In the genomic region with DNA sequence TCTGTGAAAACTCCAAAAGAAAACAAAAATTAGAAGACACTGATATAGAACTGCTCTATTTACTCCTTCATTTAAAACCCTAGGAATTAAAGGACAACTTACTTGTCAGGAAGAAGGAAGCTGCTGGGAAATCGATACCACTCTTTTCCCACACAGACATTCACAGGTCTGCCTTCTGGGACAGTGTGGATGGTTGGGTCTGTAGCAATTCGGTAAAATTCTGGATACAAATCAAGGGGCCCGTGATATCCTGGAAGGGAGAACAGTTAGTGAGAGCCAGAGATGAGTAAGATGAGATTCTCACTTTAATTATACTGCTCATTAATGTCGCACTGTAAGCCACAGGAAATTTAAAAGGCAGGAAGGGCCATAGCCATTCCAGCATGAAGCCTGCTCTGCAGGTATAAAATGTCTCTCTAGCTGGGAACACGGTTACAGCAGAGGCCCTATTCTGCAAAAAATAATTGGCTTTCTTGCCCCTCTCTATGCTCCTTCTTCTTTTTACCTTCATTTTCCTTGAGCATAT, we compare ENCODE assay signal across 19 cellular contexts.
"Had no signal": no experiment of that assay in that cellular context is flagged by ENCODE, and none has a peak within 500 bp of the region (broad histone marks: within the 10 kb centered on the region; RNA-seq: fewer than 3 reads in every experiment).

No MANE protein-coding gene starts in this region.

- H3K9me3 Mint-ChIP-seq: activated CD4-positive, alpha-beta memory T cell treated with anti-CD3 and anti-CD28 coated beads for 36 hours; activated naive CD8-positive, alpha-beta T cell treated with anti-CD3 and anti-CD28 coated beads, Interleukin-2, amount 10 ng/mL, durations not matched to agents 7 days and 5 days; brain; endodermal cell; stimulated activated memory B cell treated with anti-CD40 and anti-IgM and Interleukin-4, amounts not matched to agents 10 μg/mL and 1 μg/mL and 100 μg/mL, for 72 hours; T-helper 2 cell treated with Interferon-gamma antibody and Interleukin-4, amounts not matched to agents 5 μg/mL and 100 μg/mL, for 36 hours had no signal

- ATAC-seq: activated CD8-positive, alpha-beta memory T cell treated with anti-CD3 and anti-CD28 coated beads, Interleukin-2, amount 10 ng/mL, durations not matched to agents 7 days and 5 days; left lobe of liver; right cardiac atrium; stimulated activated memory B cell treated with anti-CD40 and anti-IgM and Interleukin-4, amounts not matched to agents 10 μg/mL and 1 μg/mL and 100 μg/mL, for 72 hours had no signal

- H3K27ac Mint-ChIP-seq: activated CD4-positive, alpha-beta memory T cell treated with anti-CD3 and anti-CD28 coated beads for 36 hours; activated CD8-positive, alpha-beta memory T cell treated with anti-CD3 and anti-CD28 coated beads, Interleukin-2, amount 10 ng/mL, durations not matched to agents 7 days and 5 days; activated naive CD8-positive, alpha-beta T cell treated with anti-CD3 and anti-CD28 coated beads, Interleukin-2, amount 10 ng/mL, durations not matched to agents 7 days and 5 days; endodermal cell; progenitor cell of endocrine pancreas; stimulated activated memory B cell treated with anti-CD40 and anti-IgM and Interleukin-4, amounts not matched to agents 10 μg/mL and 1 μg/mL and 100 μg/mL, for 72 hours; T-helper 2 cell treated with Interferon-gamma antibody and Interleukin-4, amounts not matched to agents 5 μg/mL and 100 μg/mL, for 36 hours had no signal

- H3K9me3 ChIP-seq: colonic mucosa, upper lobe of right lung had no signal

- H3K4me1 Mint-ChIP-seq: stimulated activated memory B cell treated with anti-CD40 and anti-IgM and Interleukin-4, amounts not matched to agents 10 μg/mL and 1 μg/mL and 100 μg/mL, for 72 hours had no signal

- H3K27me3 Mint-ChIP-seq: activated CD4-positive, alpha-beta memory T cell treated with anti-CD3 and anti-CD28 coated beads for 36 hours; activated CD8-positive, alpha-beta memory T cell treated with anti-CD3 and anti-CD28 coated beads, Interleukin-2, amount 10 ng/mL, durations not matched to agents 7 days and 5 days; activated naive CD8-positive, alpha-beta T cell treated with anti-CD3 and anti-CD28 coated beads, Interleukin-2, amount 10 ng/mL, durations not matched to agents 7 days and 5 days; brain; progenitor cell of endocrine pancreas; stimulated activated memory B cell treated with anti-CD40 and anti-IgM and Interleukin-4, amounts not matched to agents 10 μg/mL and 1 μg/mL and 100 μg/mL, for 72 hours had no signal

- H3K27me3 ChIP-seq: colonic mucosa, upper lobe of right lung had no signal

- H3K4me3 Mint-ChIP-seq: activated CD4-positive, alpha-beta memory T cell treated with anti-CD3 and anti-CD28 coated beads for 36 hours; activated CD8-positive, alpha-beta memory T cell treated with anti-CD3 and anti-CD28 coated beads, Interleukin-2, amount 10 ng/mL, durations not matched to agents 7 days and 5 days; activated naive CD8-positive, alpha-beta T cell treated with anti-CD3 and anti-CD28 coated beads, Interleukin-2, amount 10 ng/mL, durations not matched to agents 7 days and 5 days; brain; endodermal cell; stimulated activated memory B cell treated with anti-CD40 and anti-IgM and Interleukin-4, amounts not matched to agents 10 μg/mL and 1 μg/mL and 100 μg/mL, for 72 hours; T-helper 2 cell treated with Interferon-gamma antibody and Interleukin-4, amounts not matched to agents 5 μg/mL and 100 μg/mL, for 36 hours had no signal

- H3K36me3 ChIP-seq: colonic mucosa had no signal

- H3K4me1 ChIP-seq: colonic mucosa had no signal

- H3K27ac ChIP-seq: colonic mucosa, upper lobe of right lung had no signal

- H3K4me3 ChIP-seq: colonic mucosa, upper lobe of right lung had no signal

- DNase-seq: activated CD4-positive, alpha-beta memory T cell treated with anti-CD3 and anti-CD28 coated beads for 36 hours; activated CD8-positive, alpha-beta memory T cell treated with anti-CD3 and anti-CD28 coated beads, Interleukin-2, amount 10 ng/mL, durations not matched to agents 7 days and 5 days; activated naive CD4-positive, alpha-beta T cell; activated naive CD8-positive, alpha-beta T cell treated with anti-CD3 and anti-CD28 coated beads, Interleukin-2, amount 10 ng/mL, durations not matched to agents 7 days and 5 days; anterior cingulate cortex; central memory CD4-positive, alpha-beta T cell; colonic mucosa; endodermal cell; foreskin melanocyte; kidney; occipital lobe; right cardiac atrium; stimulated activated CD4-positive, alpha-beta T cell treated with anti-CD3 and anti-CD28 coated beads, Interleukin-4, amount 100 ng/mL, for 24 hours; upper lobe of right lung had no signal
